ENCODE assay signal across 13 cellular contexts in the genomic region with DNA sequence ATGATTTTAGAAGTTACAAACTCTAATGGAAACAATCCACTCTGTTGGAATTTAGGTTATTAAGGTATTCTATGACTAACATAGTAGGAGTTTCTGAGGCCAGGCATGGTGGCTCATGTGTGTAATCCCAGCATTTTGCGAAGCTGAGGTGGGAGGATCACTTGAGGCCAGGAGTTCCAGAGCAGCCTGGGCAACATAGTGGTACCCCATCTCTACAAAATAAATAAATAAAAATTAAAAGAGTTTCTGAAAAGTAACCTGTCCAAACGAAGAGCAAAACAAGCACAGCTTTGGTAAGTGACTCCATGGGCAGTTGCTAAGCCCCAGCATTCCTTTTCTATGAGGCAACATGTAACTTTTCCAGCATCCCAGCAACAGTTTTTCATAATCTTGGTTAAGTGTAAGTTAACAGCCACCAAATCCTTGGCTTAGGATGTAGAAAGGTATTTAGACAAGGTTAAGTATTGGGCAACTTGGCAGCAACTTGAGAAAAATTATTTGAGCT.
DNase-seq lines count a peak whose midpoint lies in the region; ATAC-seq and TF ChIP-seq lines count a peak whose summit lies in the region.
"Had no signal": no experiment of that assay in that cellular context is flagged by ENCODE, and none has a peak within 500 bp of the region (broad histone marks: within the 10 kb centered on the region; RNA-seq: fewer than 3 reads in every experiment).

No MANE protein-coding gene starts in this region.

- H4K20me1 ChIP-seq in GM23338 (replicated peaks; ENCODE audit: insufficient read depth) (peaks cover 9% of the 10 kb centered on the region), smooth muscle cell (ENCODE audit: low read depth) (peaks cover 26% of the 10 kb centered on the region)

- H3K27ac ChIP-seq in GM23338 (ENCODE audit: low read depth) = peak overlapping the region; percentile 84; the same call in 1 of the 2 replicates
- H3K27ac ChIP-seq in smooth muscle cell (ENCODE audit: low read depth) = peak overlapping the region; percentile 92
- peak overlapping the region in 1 of 5 donors; percentile 54 for H3K27ac ChIP-seq in stomach
- H3K27ac ChIP-seq: skin epidermis had no signal

- no peak for ATAC-seq in GM23338
- no peak for ATAC-seq in GM19455 (IDR thresholded peaks at IDR 0.05; ENCODE audit: unreplicated experiment)
- no peak for ATAC-seq in GM18873 (IDR thresholded peaks at IDR 0.05; ENCODE audit: low FRiP score, unreplicated experiment)

- H3K27me3 ChIP-seq in GM23338 (ENCODE audit: insufficient read depth) (no peaks in the 10 kb centered on the region), adipocyte (replicated peaks; ENCODE audit: control insufficient read depth, insufficient read depth, low read length) (no peaks in the 10 kb centered on the region), smooth muscle cell (ENCODE audit: low read depth) (no peaks in the 10 kb centered on the region), stomach (no peaks in the 10 kb centered on the region)

- peaks cover 10% of the 10 kb centered on the region; the same call in 1 of the 2 replicates for H3K36me3 ChIP-seq in GM23338 (ENCODE audit: insufficient read depth)
- H3K36me3 ChIP-seq in adipocyte (ENCODE audit: control insufficient read depth, insufficient read depth, low read length, severe bottlenecking) = no peaks in the 10 kb centered on the region
- no peaks in the 10 kb centered on the region for H3K36me3 ChIP-seq in smooth muscle cell (ENCODE audit: low read depth)
- H3K36me3 ChIP-seq in stomach = no peaks in the 10 kb centered on the region

- 16% methylated on average over 2 of the region's 2 CpGs for WGBS in smooth muscle cell (ENCODE audit: low lambda C conversion rate)
- WGBS in stomach, 5 donors = 61 to 81% (median 79%) methylated on average over 2 of the region's 2 CpGs

- H3K9me3 Mint-ChIP-seq in GM23338 = no peaks in the 10 kb centered on the region
- H3K9me3 Mint-ChIP-seq: T-helper 2 cell treated with Interferon-gamma antibody and Interleukin-4, amounts not matched to agents 5 μg/mL and 100 μg/mL, for 36 hours had no signal

- no peak overlapping the region for H3K4me3 ChIP-seq in GM23338
- H3K4me3 ChIP-seq in adipocyte (ENCODE audit: low read length) = no peak overlapping the region
- H3K4me3 ChIP-seq in fibroblast of villous mesenchyme (ENCODE audit: low read depth, low read length) = no peak overlapping the region
- H3K4me3 ChIP-seq in smooth muscle cell = no peak overlapping the region
- H3K4me3 ChIP-seq in stomach = no peak overlapping the region
- H3K4me3 ChIP-seq: skin epidermis had no signal

- TF ChIP-seq CTCF in GM23338 (conservative IDR thresholded peaks at IDR 0.05; ENCODE audit: low read depth in 2 of 2) (no peak), fibroblast of villous mesenchyme (IDR thresholded peaks at IDR 0.05; ENCODE audit: insufficient read depth, low read depth, low read length) (no peak), smooth muscle cell (IDR thresholded peaks at IDR 0.05; ENCODE audit: borderline replicate concordance, insufficient read depth, poor library complexity, severe bottlenecking) (no peak), stomach (IDR thresholded peaks at IDR 0.05) (no peak)

- H3K27me3 Mint-ChIP-seq in GM23338 (ENCODE audit: insufficient read depth, low read depth, poor library complexity) = peaks cover 6% of the 10 kb centered on the region

- H3K9me2 ChIP-seq in GM23338 (ENCODE audit: insufficient read depth) = no peaks in the 10 kb centered on the region

- H3K79me2 ChIP-seq in GM23338 (replicated peaks; ENCODE audit: insufficient read depth) (peaks cover 100% of the 10 kb centered on the region), smooth muscle cell (ENCODE audit: low read depth) (peaks cover 2% of the 10 kb centered on the region)

- H2AFZ ChIP-seq in GM23338 (no peak overlapping the region), smooth muscle cell (ENCODE audit: low read depth) (no peak overlapping the region)

- no peak overlapping the region for H3K4me3 Mint-ChIP-seq in GM23338
- H3K4me3 Mint-ChIP-seq: T-helper 2 cell treated with Interferon-gamma antibody and Interleukin-4, amounts not matched to agents 5 μg/mL and 100 μg/mL, for 36 hours had no signal

- H3K9ac ChIP-seq in adipocyte (ENCODE audit: low read length) (no peak overlapping the region), smooth muscle cell (ENCODE audit: low read depth) (peak overlapping the region; percentile 50)

- H3K36me3 Mint-ChIP-seq in GM23338 (ENCODE audit: low read depth) = peaks cover 78% of the 10 kb centered on the region

- TF ChIP-seq POLR2A in stomach (IDR thresholded peaks at IDR 0.05) = no peak

- intact Hi-C loops in stomach (cut with DNase I; ENCODE audit: low total_unique reads) = no loop called here

- H3K27ac Mint-ChIP-seq in GM23338 = peak overlapping the region; percentile 54
- H3K27ac Mint-ChIP-seq: T-helper 2 cell treated with Interferon-gamma antibody and Interleukin-4, amounts not matched to agents 5 μg/mL and 100 μg/mL, for 36 hours had no signal

- H3K4me1 ChIP-seq in GM23338 (ENCODE audit: insufficient read depth) (peaks cover 24% of the 10 kb centered on the region), adipocyte (ENCODE audit: control insufficient read depth, insufficient read depth, low read length) (no peaks in the 10 kb centered on the region), smooth muscle cell (ENCODE audit: low read depth) (peaks cover 5% of the 10 kb centered on the region), stomach (no peaks in the 10 kb centered on the region)

- peaks cover 20% of the 10 kb centered on the region for H3K4me1 Mint-ChIP-seq in GM23338

- H3K4me2 ChIP-seq in GM23338 (peak overlapping the region; percentile 14; the same call in 1 of the 2 replicates), smooth muscle cell (peak overlapping the region; percentile 29)

- no peak for TF ChIP-seq EP300 in stomach (IDR thresholded peaks at IDR 0.05)

- H3F3A ChIP-seq in GM23338 (replicated peaks; ENCODE audit: low read depth) (peaks cover 7% of the 10 kb centered on the region; the same call in 1 of the 2 replicates), smooth muscle cell (ENCODE audit: low read depth) (peaks cover 10% of the 10 kb centered on the region)

- H3K9me3 ChIP-seq in adipocyte (ENCODE audit: control insufficient read depth, low read length) = no peaks in the 10 kb centered on the region
- H3K9me3 ChIP-seq in smooth muscle cell (replicated peaks; ENCODE audit: low read depth) = no peaks in the 10 kb centered on the region
- H3K9me3 ChIP-seq in stomach = no peaks in the 10 kb centered on the region

- DNase-seq in GM23338 (ENCODE audit: low spot score) (no peak), adipocyte (ENCODE audit: low read depth) (peak; percentile 77), fibroblast of villous mesenchyme (ENCODE audit: low read depth) (peak; percentile 82), smooth muscle cell (lab: John Stamatoyannopoulos, UW; ENCODE audit: unreplicated experiment) (no peak), NCI-H1694 treated with DMSO at 0.1 percent for 48 hours (lab: John Stamatoyannopoulos, UW) (no peak), stomach (no peak)
- DNase-seq: DMS153, NCI-H1092 treated with DMSO at 0.1 percent for 48 hours, NCI-H82 had no signal

TF ChIP-seq in GM23338, 12 proteins besides CTCF, POLR2A, EP300 and RAD21 (continues in another document):
- TF ChIP-seq EZH2 (IDR thresholded peaks at IDR 0.05; ENCODE audit: low read depth, unreplicated experiment) (no peak), ZNF331 (CRISPR knock-in tag; IDR thresholded peaks at IDR 0.05; ENCODE audit: low read depth) (no peak)

Comparison
In these comparisons a context has a peak if more than half of its experiments do, and no peak if none do; other contexts are left out.
1. DNase-seq: peak in adipocyte (single experiment) and fibroblast of villous mesenchyme (single experiment); none in GM23338 (single experiment), smooth muscle cell (single experiment), NCI-H1694 treated with DMSO at 0.1 percent for 48 hours (single experiment) and stomach (single experiment).